17 cellular contexts compared by ENCODE assay signal in the genomic region with DNA sequence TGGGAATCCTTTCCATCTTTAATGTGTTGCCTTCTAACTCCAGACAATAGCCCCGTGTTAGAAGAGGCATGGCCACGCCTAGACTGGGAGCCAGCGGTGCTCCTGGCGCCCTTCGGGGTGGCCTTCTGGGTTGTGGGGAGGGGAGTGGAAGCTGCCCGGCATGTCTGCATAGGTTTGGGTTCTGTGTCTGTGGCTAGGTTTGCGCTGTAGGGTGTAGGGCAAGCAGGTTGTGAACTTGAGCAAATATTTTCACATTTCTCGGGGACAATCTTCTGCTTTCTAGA. TPM values are rescaled to one million over a fixed set of nuclear protein-coding genes. Genes with fewer than 3 reads are reported as not detected.
DNase-seq lines count a peak whose midpoint lies in the region; ATAC-seq lines count a peak whose summit lies in the region.
"Had no signal": no experiment of that assay in that cellular context is flagged by ENCODE, and none has a peak within 500 bp of the region (broad histone marks: within the 10 kb centered on the region; RNA-seq: fewer than 3 reads in every experiment).

No MANE protein-coding gene starts in this region.

- H3K4me1 ChIP-seq in ectodermal cell (ENCODE audit: control insufficient read depth, insufficient read depth, low read length): peaks cover 13% of the 10 kb centered on the region
- no peaks in the 10 kb centered on the region for H3K4me1 ChIP-seq in mesendoderm (ENCODE audit: control insufficient read depth, low read depth, low read length)

- no peak overlapping the region for H3K18ac ChIP-seq in mesendoderm (ENCODE audit: low read length)

- H4K5ac ChIP-seq in mesendoderm (ENCODE audit: low read length): no peak overlapping the region

- ATAC-seq in Right ventricle myocardium superior (ENCODE audit: poor library complexity): no peak
- no peak for ATAC-seq in left cardiac atrium
- ATAC-seq in GM19035 (IDR thresholded peaks at IDR 0.05; ENCODE audit: unreplicated experiment): no peak

- H3K27me3 ChIP-seq in ectodermal cell (ENCODE audit: control insufficient read depth, insufficient read depth, low read length, poor library complexity, severe bottlenecking): peaks cover 32% of the 10 kb centered on the region
- no peaks in the 10 kb centered on the region for H3K27me3 ChIP-seq in mesendoderm (ENCODE audit: insufficient read depth, low read length, poor library complexity)
- 0 out of 2 replicates have a peak, but pooled peaks cover 4% of the 10 kb centered on the region for H3K27me3 ChIP-seq in MG63

- DNase-seq in Right ventricle myocardium superior (peak; percentile 34), left cardiac atrium (no peak), mesendoderm (no peak), MG63 (no peak)
- no peak for DNase-seq in activated effector memory CD4-positive, alpha-beta T cell treated with Interleukin-2 at 50 U/mL for 16 hours
- DNase-seq: MM.1S, NCI-H1105, NCI-H1930, NCI-H345, NCI-H526 treated with DMSO at 0.1 percent for 48 hours had no signal

- H3K9me3 ChIP-seq in ectodermal cell (ENCODE audit: control insufficient read depth, low read length) (no peaks in the 10 kb centered on the region), MG63 (no peaks in the 10 kb centered on the region)

- intact Hi-C loops in Right ventricle myocardium superior (cut with DNase I): no loop called here
- intact Hi-C loops in left cardiac atrium (cut with DNase I): no loop called here

- H3K23ac ChIP-seq in mesendoderm (ENCODE audit: low read length): no peak overlapping the region

- peak overlapping the region; percentile 34 for H3K4me2 ChIP-seq in mesendoderm (ENCODE audit: low read length)
- H3K4me2 ChIP-seq: KMS-11 had no signal

- no peak overlapping the region for H2AK5ac ChIP-seq in mesendoderm (ENCODE audit: low read length)

- H3K36me3 ChIP-seq in ectodermal cell (ENCODE audit: control insufficient read depth, insufficient read depth, low read length) (no peaks in the 10 kb centered on the region), mesendoderm (ENCODE audit: control insufficient read depth, insufficient read depth, low read length) (no peaks in the 10 kb centered on the region), MG63 (no peaks in the 10 kb centered on the region)

- no peak overlapping the region for H4K8ac ChIP-seq in mesendoderm (ENCODE audit: low read depth, low read length)

- no peak overlapping the region for H2BK120ac ChIP-seq in mesendoderm (ENCODE audit: low read depth, low read length)

- H3K9ac ChIP-seq in mesendoderm (ENCODE audit: low read length): no peak overlapping the region
- H3K9ac ChIP-seq: KMS-11 had no signal

- WGBS in ectodermal cell, 2 experiments: 70 to 73% methylated on average over 8 of the region's 8 CpGs
- no CpG with 5 or more reads among the region's 8 CpGs for WGBS in mesendoderm (ENCODE audit: extremely low coverage, insufficient coverage, low lambda C conversion rate)

- H3K27ac ChIP-seq in ectodermal cell (ENCODE audit: insufficient read depth, low read depth, low read length, poor library complexity, severe bottlenecking) (no peak overlapping the region), mesendoderm (ENCODE audit: low read depth, low read length) (no peak overlapping the region)
- H3K27ac ChIP-seq: KMS-11 had no signal

- no peaks in the 10 kb centered on the region for H3K79me1 ChIP-seq in mesendoderm (ENCODE audit: low read length)

- no peak overlapping the region for H2BK15ac ChIP-seq in mesendoderm (replicated peaks; ENCODE audit: low read depth)

- H3K4me3 ChIP-seq in ectodermal cell (ENCODE audit: insufficient read depth, low read depth, low read length): peak overlapping the region; percentile 25
- H3K4me3 ChIP-seq in mesendoderm (ENCODE audit: low read length): no peak overlapping the region
- no peak overlapping the region for H3K4me3 ChIP-seq in MG63

- no peak overlapping the region for H2BK5ac ChIP-seq in mesendoderm (ENCODE audit: low read length)

- H3K4ac ChIP-seq in mesendoderm (ENCODE audit: low read depth, low read length): no peak overlapping the region

- H3K79me2 ChIP-seq in mesendoderm (ENCODE audit: control insufficient read depth, insufficient read depth, low read length): no peaks in the 10 kb centered on the region

- no peak overlapping the region for H3K56ac ChIP-seq in mesendoderm (ENCODE audit: low read length)

RNA-seq across cellular contexts. Expression of gene CELF4, which starts 40.4 kb away (rescaled TPM):
- 0.19 TPM for total RNA-seq in Right ventricle myocardium superior
- under 1 TPM; 0.32 to 0.79 TPM for total RNA-seq in left cardiac atrium
- 1.2 TPM for polyA plus RNA-seq in ectodermal cell (2013, experiment 1 of 4)
- polyA plus RNA-seq in ectodermal cell (2013, experiment 2 of 4): 0.85 TPM
- 1.1 TPM for polyA plus RNA-seq in ectodermal cell (2013, experiment 3 of 4)
- polyA plus RNA-seq in ectodermal cell (2013, experiment 4 of 4): 1.0 TPM
- polyA plus RNA-seq in mesendoderm (2013, experiment 1 of 2): 1.9 TPM
- polyA plus RNA-seq in mesendoderm (2013, experiment 2 of 2): 2.3 TPM
- total RNA-seq in MG63 (2014; rRNA removed; shearing (Covaris generic); ENCODE audit: low replicate concordance): not detected in 2 replicates
- total RNA-seq: A673, HepG2, SK-MEL-5 had no signal
- polyA plus RNA-seq: CD14-positive monocyte, HepG2 had no signal
